Comparison of ENCODE assay signal across 10 cellular contexts in genomic region chr18:79948719-79949411, GRCh38. TPM values are rescaled to one million over a fixed set of nuclear protein-coding genes. Genes with fewer than 3 reads are reported as not detected.
A peak's percentile ranks its signal among the peaks of the same experiment; 100 is the strongest.
DNase-seq lines count a peak whose midpoint lies in the region; ATAC-seq and TF ChIP-seq lines count a peak whose summit lies in the region.
"Had no signal": no experiment of that assay in that cellular context is flagged by ENCODE, and none has a peak within 500 bp of the region (broad histone marks: within the 10 kb centered on the region; RNA-seq: fewer than 3 reads in every experiment).

No MANE protein-coding gene starts in this region.

- H3K27ac Mint-ChIP-seq in CD4-positive, alpha-beta T cell: no peak overlapping the region

- H3K9ac ChIP-seq in DND-41 (ENCODE audit: low read depth, low read length) (peak overlapping the region; percentile 71; the same call in 1 of the 2 replicates), GM23248 (no peak overlapping the region)

- H3K27ac ChIP-seq in CD4-positive, alpha-beta T cell (ENCODE audit: low read depth, low read length): no peak overlapping the region
- H3K27ac ChIP-seq in DND-41 (ENCODE audit: low read length) (0 out of 2 replicates have a peak overlapping the region, but pooled peaks have one; percentile 11), coronary artery (peak overlapping the region in 1 of 2 donors; percentile 3), GM23248 (no peak overlapping the region)
- H3K27ac ChIP-seq: prostate gland had no signal

- no peaks in the 10 kb centered on the region for H3F3A ChIP-seq in GM23248 (ENCODE audit: insufficient read depth)

- H3K27me3 ChIP-seq in CD4-positive, alpha-beta T cell (ENCODE audit: control insufficient read depth, insufficient read depth, low read length): no peaks in the 10 kb centered on the region
- H3K27me3 ChIP-seq in DND-41 (ENCODE audit: insufficient read depth, low read length, poor library complexity) (no peaks in the 10 kb centered on the region), GM23248 (replicated peaks; ENCODE audit: insufficient read depth) (no peaks in the 10 kb centered on the region)

- intact Hi-C loops in CD4-positive, alpha-beta T cell (cut with DNase I, micrococcal nuclease): no loop called here

- in situ Hi-C loops in GM23248 (cut with MboI): no loop called here

- ATAC-seq in CD4-positive, alpha-beta T cell (ENCODE audit: poor library complexity): no peak
- ATAC-seq in DND-41 (ENCODE audit: insufficient read depth, low read depth) (no peak), omental fat pad (ENCODE audit: low FRiP score) (no peak)
- ATAC-seq: left cardiac atrium had no signal

- H3K36me3 Mint-ChIP-seq in CD4-positive, alpha-beta T cell (ENCODE audit: low read depth): peaks cover 20% of the 10 kb centered on the region

- H3K4me3 Mint-ChIP-seq in CD4-positive, alpha-beta T cell: peak overlapping the region; percentile 71

- CTCF ChIA-PET in CD4-positive, alpha-beta T cell (lab: Charles Lee): interaction anchor here (1.4 kb wide), 1 partner anchor 11 kb away, joined by 3 read pairs; no protein-coding TSS in a partner anchor

- H4K20me1 ChIP-seq in DND-41 (ENCODE audit: insufficient read depth, low read length) (peaks cover 56% of the 10 kb centered on the region), GM23248 (ENCODE audit: insufficient read depth) (no peaks in the 10 kb centered on the region)

- H3K27me3 Mint-ChIP-seq in CD4-positive, alpha-beta T cell: no peaks in the 10 kb centered on the region

- no peak for DNase-seq in CD4-positive, alpha-beta T cell
- no peak for DNase-seq in DND-41
- DNase-seq in coronary artery (ENCODE audit: low spot score): peak; percentile 64
- peak; percentile 14 for DNase-seq in omental fat pad (ENCODE audit: low spot score)
- no peak for DNase-seq in NOMO-1 treated with DMSO at 0.1 percent for 48 hours (lab: John Stamatoyannopoulos, UW; ENCODE audit: unreplicated experiment)
- DNase-seq in DMS79 treated with DMSO at 0.1 percent for 48 hours (lab: John Stamatoyannopoulos, UW): no peak
- no peak for DNase-seq in GM23248
- DNase-seq: left cardiac atrium, NCI-H1105 had no signal

- H3K4me2 ChIP-seq in DND-41 (ENCODE audit: insufficient read depth, low read length) (peak overlapping the region; percentile 100), GM23248 (ENCODE audit: unreplicated experiment) (no peak overlapping the region)

- H3K4me3 ChIP-seq in DND-41 (ENCODE audit: low read depth in 1 of 2, low read length in 2 of 2) (0 out of 4 replicates have a peak overlapping the region, but pooled peaks of 1 of the 2 experiments have one; percentile 96), coronary artery (peak overlapping the region; percentile 31), GM23248 (no peak overlapping the region)
- H3K4me3 ChIP-seq: prostate gland had no signal

- H3K4me1 ChIP-seq in DND-41 (ENCODE audit: insufficient read depth, low read length) (peaks cover 45% of the 10 kb centered on the region), GM23248 (ENCODE audit: insufficient read depth) (peaks cover 14% of the 10 kb centered on the region)

- H2AFZ ChIP-seq in DND-41 (ENCODE audit: low read depth, low read length) (no peak overlapping the region), GM23248 (no peak overlapping the region)

- H3K79me2 ChIP-seq in DND-41 (ENCODE audit: insufficient read depth, low read length) (peaks cover 70% of the 10 kb centered on the region), GM23248 (ENCODE audit: insufficient read depth) (peaks cover 68% of the 10 kb centered on the region)

- no peaks in the 10 kb centered on the region for H3K9me3 ChIP-seq in CD4-positive, alpha-beta T cell (ENCODE audit: control insufficient read depth, low read length)
- H3K9me3 ChIP-seq in DND-41 (ENCODE audit: insufficient read depth, low read length, severe bottlenecking) (no peaks in the 10 kb centered on the region), GM23248 (ENCODE audit: low read depth) (no peaks in the 10 kb centered on the region)
- H3K9me3 ChIP-seq: prostate gland had no signal

- no peak for TF ChIP-seq CTCF in CD4-positive, alpha-beta T cell (IDR thresholded peaks at IDR 0.05)
- TF ChIP-seq CTCF in DND-41 (IDR thresholded peaks at IDR 0.05; ENCODE audit: borderline replicate concordance, extremely low read depth, low read length, poor library complexity, severe bottlenecking): no peak
- TF ChIP-seq CTCF in coronary artery (IDR thresholded peaks at IDR 0.05): no peak
- no peak for TF ChIP-seq CTCF in omental fat pad (IDR thresholded peaks at IDR 0.05)

- 91 to 92% methylated on average over 23 of the region's 23 CpGs for WGBS in GM23248 (ENCODE audit: low coverage in 1 of 2, low lambda C conversion rate in 2 of 2, missing lambda C conversion rate in 2 of 2), 2 experiments

- H3K36me3 ChIP-seq in DND-41 (ENCODE audit: insufficient read depth, low read length): peaks cover 35% of the 10 kb centered on the region
- no peaks in the 10 kb centered on the region for H3K36me3 ChIP-seq in GM23248 (ENCODE audit: low read depth)
- H3K36me3 ChIP-seq: prostate gland had no signal

- peaks cover 47% of the 10 kb centered on the region for H3K4me1 Mint-ChIP-seq in CD4-positive, alpha-beta T cell (ENCODE audit: low read depth)

- POLR2A ChIA-PET in CD4-positive, alpha-beta T cell (lab: Charles Lee): no interaction called here

- no peaks in the 10 kb centered on the region for H3K9me3 Mint-ChIP-seq in CD4-positive, alpha-beta T cell

- H3K9me2 ChIP-seq in GM23248 (ENCODE audit: insufficient read depth): no peaks in the 10 kb centered on the region

RNA-seq across cellular contexts. Expression of gene SLC66A2, which starts 2.6 kb away (rescaled TPM):
- total RNA-seq in CD4-positive, alpha-beta T cell: 10 to 100 TPM; 44.5 to 44.8 TPM
- 100 to 1,000 TPM in 2 of 4 donors, 10 to 100 TPM in 2; 69.4 to 176 (median 103) TPM for total RNA-seq in omental fat pad
- total RNA-seq in GM23248 (2014; rRNA removed; shearing (Covaris generic)): 67.0 and 85.5 TPM in 2 replicates
- polyA plus RNA-seq in GM23248 (2016; fragmentation: Nextera tagmentation; extraction: Ambion mirVana): 33.1 and 33.5 TPM in 2 replicates

RNA-seq across cellular contexts. Expression of gene HSBP1L1, which starts 15.6 kb away (rescaled TPM):
- total RNA-seq in CD4-positive, alpha-beta T cell: 10 to 100 TPM; 42.6 to 42.7 TPM
- 10 to 100 TPM; 13.2 to 20.1 (median 17.3) TPM for total RNA-seq in omental fat pad
- total RNA-seq in GM23248 (2014; rRNA removed; shearing (Covaris generic)): 6.8 and 17.8 TPM in 2 replicates
- polyA plus RNA-seq in GM23248 (2016; fragmentation: Nextera tagmentation; extraction: Ambion mirVana): 27.0 and 28.7 TPM in 2 replicates

RNA-seq across cellular contexts. Expression of gene TXNL4A, which starts 39.5 kb away (rescaled TPM):
- total RNA-seq in CD4-positive, alpha-beta T cell: 10 to 100 TPM; 55.0 to 55.7 TPM
- 10 to 100 TPM; 18.0 to 47.6 (median 33.6) TPM for total RNA-seq in omental fat pad
- total RNA-seq in GM23248 (2014; rRNA removed; shearing (Covaris generic)): 17.4 and 28.5 TPM in 2 replicates
- 192 and 195 TPM in 2 replicates for polyA plus RNA-seq in GM23248 (2016; fragmentation: Nextera tagmentation; extraction: Ambion mirVana)

Comparison
In these comparisons a context has a peak if more than half of its experiments do, and no peak if none do; other contexts are left out.
1. DNase-seq: peak in coronary artery (single experiment) and omental fat pad (single experiment); none in CD4-positive, alpha-beta T cell (0 of 10), DND-41 (single experiment), NOMO-1 treated with DMSO at 0.1 percent for 48 hours (single experiment), DMS79 treated with DMSO at 0.1 percent for 48 hours (single experiment) and GM23248 (single experiment).